ENCODE assay signal across 12 cellular contexts in genomic region chr3:134330895-134331810, GRCh38. TPM values are rescaled to one million over a fixed set of nuclear protein-coding genes. Genes with fewer than 3 reads are reported as not detected.
A peak's percentile ranks its signal among the peaks of the same experiment; 100 is the strongest.
DNase-seq lines count a peak whose midpoint lies in the region; ATAC-seq and TF ChIP-seq lines count a peak whose summit lies in the region.
"Had no signal": no experiment of that assay in that cellular context is flagged by ENCODE, and none has a peak within 500 bp of the region (broad histone marks: within the 10 kb centered on the region; RNA-seq: fewer than 3 reads in every experiment).

No MANE protein-coding gene starts in this region.

- ATAC-seq in Right ventricle myocardium inferior = peak; percentile 44
- no peak for ATAC-seq in GM21717 (IDR thresholded peaks at IDR 0.05; ENCODE audit: unreplicated experiment)
- no peak for ATAC-seq in CD4-positive, alpha-beta T cell (ENCODE audit: poor library complexity)

- H3K4me3 ChIP-seq in mesodermal cell (ENCODE audit: extremely low read depth, insufficient read depth, low read length, poor library complexity, severe bottlenecking) (no peak overlapping the region), uterus (no peak overlapping the region)
- H3K4me3 ChIP-seq: adrenal gland had no signal

- CTCF ChIA-PET in CD4-positive, alpha-beta T cell (lab: Charles Lee) = no interaction called here

- DNase-seq in Right ventricle myocardium inferior (ENCODE audit: missing footprints) (no peak), cardiac septum (ENCODE audit: low spot score) (no peak), dedifferentiated amniotic fluid mesenchymal stem cell (ENCODE audit: extremely low spot score) (peak; percentile 74), uterus (no peak), COLO668 (lab: John Stamatoyannopoulos, UW; ENCODE audit: unreplicated experiment) (no peak)
- no peak for DNase-seq in CD4-positive, alpha-beta T cell
- DNase-seq: 8988T; NCI-H187 treated with DMSO at 0.1 percent for 48 hours; stimulated activated CD4-positive, alpha-beta T cell treated with anti-CD3 and anti-CD28 coated beads, Interleukin-2, amount 100 ng/mL, for 48 hours had no signal

- TF ChIP-seq CTCF in uterus (IDR thresholded peaks at IDR 0.05) = no peak
- no peak for TF ChIP-seq CTCF in CD4-positive, alpha-beta T cell (IDR thresholded peaks at IDR 0.05)

- H3K9me3 ChIP-seq in mesodermal cell (ENCODE audit: control insufficient read depth, low read length) (no peaks in the 10 kb centered on the region), uterus (no peaks in the 10 kb centered on the region)
- no peaks in the 10 kb centered on the region for H3K9me3 ChIP-seq in CD4-positive, alpha-beta T cell (ENCODE audit: control insufficient read depth, low read length)
- H3K9me3 ChIP-seq: adrenal gland had no signal

- no peaks in the 10 kb centered on the region for H3K27me3 ChIP-seq in uterus
- H3K27me3 ChIP-seq in CD4-positive, alpha-beta T cell (ENCODE audit: control insufficient read depth, insufficient read depth, low read length) = peaks cover 5% of the 10 kb centered on the region
- H3K27me3 ChIP-seq: adrenal gland had no signal

- H3K4me1 Mint-ChIP-seq in CD4-positive, alpha-beta T cell (ENCODE audit: low read depth) = no peaks in the 10 kb centered on the region

- POLR2A ChIA-PET in CD4-positive, alpha-beta T cell (lab: Charles Lee) = no interaction called here

- H3K4me3 Mint-ChIP-seq in CD4-positive, alpha-beta T cell = no peak overlapping the region

- no peak overlapping the region for H3K27ac Mint-ChIP-seq in CD4-positive, alpha-beta T cell

- H3K36me3 Mint-ChIP-seq in CD4-positive, alpha-beta T cell (ENCODE audit: low read depth) = no peaks in the 10 kb centered on the region

- intact Hi-C loops in Right ventricle myocardium inferior (cut with DNase I) = no loop called here
- intact Hi-C loops in cardiac septum (cut with DNase I) = no loop called here
- intact Hi-C loops in uterus (cut with DNase I; ENCODE audit: low total_unique reads) = no loop called here
- intact Hi-C loops in CD4-positive, alpha-beta T cell (cut with DNase I, micrococcal nuclease) = no loop called here

- no peaks in the 10 kb centered on the region for H3K9me3 Mint-ChIP-seq in CD4-positive, alpha-beta T cell

- 70 to 78% methylated on average over 3 to 5 of the region's 6 CpGs for WGBS in mesodermal cell (ENCODE audit: insufficient coverage in 2 of 2), 2 experiments

- H3K36me3 ChIP-seq in mesodermal cell (ENCODE audit: control insufficient read depth, insufficient read depth, low read length) (no peaks in the 10 kb centered on the region), uterus (no peaks in the 10 kb centered on the region)
- H3K36me3 ChIP-seq: adrenal gland had no signal

- H3K27me3 Mint-ChIP-seq in CD4-positive, alpha-beta T cell = no peaks in the 10 kb centered on the region

- H3K27ac ChIP-seq in mesodermal cell (ENCODE audit: low read depth, low read length, severe bottlenecking) (peak overlapping the region; percentile 85), uterus (peak overlapping the region; percentile 51 to 67)
- H3K27ac ChIP-seq in CD4-positive, alpha-beta T cell (ENCODE audit: low read depth, low read length) = no peak overlapping the region

- TF ChIP-seq POLR2A in uterus (IDR thresholded peaks at IDR 0.05) = no peak

- H3K4me1 ChIP-seq in mesodermal cell (ENCODE audit: control insufficient read depth, insufficient read depth, low read length, poor library complexity, severe bottlenecking) = peaks cover 78% of the 10 kb centered on the region
- peaks cover 10 to 36% of the 10 kb centered on the region in 2 donors for H3K4me1 ChIP-seq in uterus

RNA-seq across cellular contexts. Expression of gene AMOTL2, which starts 43.1 kb away (rescaled TPM):
- total RNA-seq in Right ventricle myocardium inferior (61.9 TPM), cardiac septum (64.6 TPM), uterus (10 to 100 TPM; 49.4 to 87.5 (median 61.4) TPM)
- polyA plus RNA-seq in mesodermal cell (2013, experiment 1 of 2) = 59.7 TPM
- 50.8 TPM for polyA plus RNA-seq in mesodermal cell (2013, experiment 2 of 2)
- not detected for total RNA-seq in CD4-positive, alpha-beta T cell

Comparison
In these comparisons a context has a peak if more than half of its experiments do, and no peak if none do; other contexts are left out.
1. RNA of gene AMOTL2, which starts 43.1 kb away (total RNA-seq): 49.4 to 87.5 TPM in uterus, 64.6 TPM in cardiac septum (single experiment) and 61.9 TPM in Right ventricle myocardium inferior (single experiment); not detected in CD4-positive, alpha-beta T cell; every median in the first group is over 10 times any median in the second.